Comparison of ENCODE assay signal across 8 cellular contexts in the genomic region with DNA sequence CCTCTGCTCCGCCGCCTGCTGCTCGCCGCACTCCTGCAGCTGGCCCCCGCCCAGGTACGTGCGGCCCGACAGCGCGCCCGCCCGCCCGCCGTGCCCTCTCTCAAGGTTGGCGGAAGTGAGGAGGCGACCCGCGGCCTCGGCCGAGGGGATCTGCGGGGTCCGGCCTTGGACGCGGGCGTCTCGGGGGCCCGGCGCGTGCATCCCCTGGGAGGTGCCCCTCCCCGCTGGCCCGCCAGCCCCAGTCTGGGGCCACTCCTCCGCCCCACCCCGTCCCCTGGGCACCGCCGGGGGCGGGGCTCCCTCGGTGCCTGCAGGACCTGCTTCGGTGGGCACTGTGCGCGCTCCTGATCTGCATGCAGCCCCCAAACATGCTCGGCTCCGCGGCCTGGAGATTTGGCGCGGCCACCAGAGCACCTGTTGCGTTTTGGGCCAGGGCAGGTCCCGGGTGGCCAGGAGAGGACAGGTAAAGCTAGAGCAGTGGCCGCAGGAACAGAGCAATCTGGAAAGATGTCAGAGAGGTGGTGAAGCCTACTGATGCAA. TPM values are rescaled to one million over a fixed set of nuclear protein-coding genes. Genes with fewer than 3 reads are reported as not detected.
A peak's percentile ranks its signal among the peaks of the same experiment; 100 is the strongest.
DNase-seq lines count a peak whose midpoint lies in the region; ATAC-seq and TF ChIP-seq lines count a peak whose summit lies in the region.

No MANE protein-coding gene starts in this region.

- peak overlapping the region in 1 of 3 experiments; percentile 82; a peak in 1 of 7 replicates for H3K27ac Mint-ChIP-seq in H9
- peak overlapping the region; percentile 75 for H3K27ac Mint-ChIP-seq in activated naive CD8-positive, alpha-beta T cell treated with anti-CD3 and anti-CD28 coated beads for 36 hours

- no peak for TF ChIP-seq CTCF in H9 (conservative IDR thresholded peaks at IDR 0.05)

- no peak overlapping the region for H3K56ac ChIP-seq in H9 (ENCODE audit: insufficient read length, low read depth, low read length)

- H3K4me1 Mint-ChIP-seq in H9: peaks cover 16 to 24% of the 10 kb centered on the region in 2 experiments
- peaks cover 29% of the 10 kb centered on the region for H3K4me1 Mint-ChIP-seq in activated naive CD8-positive, alpha-beta T cell treated with anti-CD3 and anti-CD28 coated beads for 36 hours

- H3K27me3 Mint-ChIP-seq in H9 (ENCODE audit: low read depth): peaks cover 20% of the 10 kb centered on the region
- H3K27me3 Mint-ChIP-seq in activated naive CD8-positive, alpha-beta T cell treated with anti-CD3 and anti-CD28 coated beads for 36 hours: no peaks in the 10 kb centered on the region

- no peak overlapping the region for H3T11ph ChIP-seq in H9 (ENCODE audit: low read length)

- H4K20me1 ChIP-seq in H9 (ENCODE audit: control insufficient read depth, insufficient read depth, insufficient read length): no peaks in the 10 kb centered on the region

- H3K9me3 ChIP-seq in H9 (ENCODE audit: control insufficient read depth, low read depth, low read length): no peaks in the 10 kb centered on the region
- no peaks in the 10 kb centered on the region for H3K9me3 ChIP-seq in skeletal muscle satellite cell (replicated peaks; ENCODE audit: low read length)

- peaks cover 13% of the 10 kb centered on the region for H3K36me3 ChIP-seq in skeletal muscle satellite cell (ENCODE audit: insufficient read depth, low read length)

- DNase-seq in CD1c-positive myeloid dendritic cell (ENCODE audit: extremely low spot score): peak; percentile 56
- DNase-seq in H9: no peak
- DNase-seq in RKO (ENCODE audit: low spot score): peak; percentile 51
- peak; percentile 68 for DNase-seq in activated naive CD8-positive, alpha-beta T cell treated with anti-CD3 and anti-CD28 coated beads for 36 hours
- DNase-seq in hepatic stellate cell (ENCODE audit: low spot score): peak; percentile 51
- DNase-seq in OCI-M2 (lab: John Stamatoyannopoulos, UW; ENCODE audit: unreplicated experiment): no peak

- ATAC-seq in HG03139 (IDR thresholded peaks at IDR 0.05; ENCODE audit: unreplicated experiment): no peak

- H2AK5ac ChIP-seq in H9 (ENCODE audit: insufficient read length, low read length): no peak overlapping the region

- H3K9ac ChIP-seq in H9 (ENCODE audit: extremely low read depth, insufficient read length, low read length): no peak overlapping the region
- peak overlapping the region; percentile 62 for H3K9ac ChIP-seq in skeletal muscle satellite cell (ENCODE audit: low read depth, low read length)

- no peak overlapping the region for H4K91ac ChIP-seq in H9 (ENCODE audit: insufficient read length, low read depth, low read length)

- H2BK12ac ChIP-seq in H9 (ENCODE audit: insufficient read length, low read depth, low read length): no peak overlapping the region

- H3K9me3 Mint-ChIP-seq in H9: no peaks in the 10 kb centered on the region
- no peaks in the 10 kb centered on the region for H3K9me3 Mint-ChIP-seq in activated naive CD8-positive, alpha-beta T cell treated with anti-CD3 and anti-CD28 coated beads for 36 hours

- H3K4me1 ChIP-seq in H9 (ENCODE audit: insufficient read depth, low read length) (no peaks in the 10 kb centered on the region), skeletal muscle satellite cell (ENCODE audit: control insufficient read depth, insufficient read depth, low read length) (peaks cover 25% of the 10 kb centered on the region)

- H3K4ac ChIP-seq in H9 (ENCODE audit: low read depth, low read length): no peak overlapping the region

- peaks cover 20% of the 10 kb centered on the region for H3K23me2 ChIP-seq in H9 (ENCODE audit: insufficient read length, low read depth, low read length, poor library complexity, severe bottlenecking)

- H3K79me1 ChIP-seq in H9 (ENCODE audit: insufficient read depth, low read depth, low read length, poor library complexity, severe bottlenecking): no peaks in the 10 kb centered on the region

- H4K5ac ChIP-seq in H9 (ENCODE audit: insufficient read length, low read depth, low read length): no peak overlapping the region

- H3K4me2 ChIP-seq in H9 (ENCODE audit: insufficient read depth, insufficient read length, low read length) (peak overlapping the region; percentile 42), skeletal muscle satellite cell (ENCODE audit: low read length) (peak overlapping the region; percentile 95)

- no peaks in the 10 kb centered on the region; the same call in 1 of the 2 replicates for H3K27me3 ChIP-seq in H9 (ENCODE audit: insufficient read depth, low read length)
- H3K27me3 ChIP-seq in skeletal muscle satellite cell (ENCODE audit: control insufficient read depth, insufficient read depth, low read length): no peaks in the 10 kb centered on the region

- H3K23ac ChIP-seq in H9 (ENCODE audit: insufficient read length, low read depth, low read length): no peak overlapping the region

- peaks cover 4 to 26% (median 13%) of the 10 kb centered on the region in 3 experiments; a peak in 6 of 7 replicates for H3K36me3 Mint-ChIP-seq in H9 (ENCODE audit: insufficient read depth in 1 of 3, low read depth in 3 of 3)
- peaks cover 3% of the 10 kb centered on the region for H3K36me3 Mint-ChIP-seq in activated naive CD8-positive, alpha-beta T cell treated with anti-CD3 and anti-CD28 coated beads for 36 hours

- H2BK5ac ChIP-seq in H9 (ENCODE audit: insufficient read length, low read length): no peak overlapping the region

- no peak overlapping the region for H3K27ac ChIP-seq in H9 (ENCODE audit: insufficient read length, low read depth, low read length)

- peak overlapping the region; percentile 85 for H3K4me3 ChIP-seq in skeletal muscle satellite cell (ENCODE audit: low read length)

- H2BK15ac ChIP-seq in H9 (ENCODE audit: low read depth, low read length): no peak overlapping the region

- WGBS in H9 (ENCODE audit: extremely low coverage, insufficient read length, low lambda C conversion rate): no CpG with 5 or more reads among the region's 48 CpGs

- no peaks in the 10 kb centered on the region for H3K79me2 ChIP-seq in H9 (ENCODE audit: insufficient read depth, low read length)

- peak overlapping the region; percentile 81 to 85 for H3K4me3 Mint-ChIP-seq in H9
- peak overlapping the region; percentile 91 for H3K4me3 Mint-ChIP-seq in activated naive CD8-positive, alpha-beta T cell treated with anti-CD3 and anti-CD28 coated beads for 36 hours

- no peak overlapping the region for H2BK120ac ChIP-seq in H9 (ENCODE audit: low read depth, low read length, poor library complexity, severe bottlenecking)

- no peak overlapping the region for H4K8ac ChIP-seq in H9 (replicated peaks; ENCODE audit: insufficient read length, low read depth, low read length)

- no peak overlapping the region for H3K14ac ChIP-seq in H9 (ENCODE audit: insufficient read depth, low read length)

- no peak overlapping the region for H2BK20ac ChIP-seq in H9 (ENCODE audit: low read depth, low read length, poor library complexity, severe bottlenecking)

- H3K18ac ChIP-seq in H9 (ENCODE audit: insufficient read length, low read depth, low read length): no peak overlapping the region

- H2AFZ ChIP-seq in H9 (ENCODE audit: low read length): no peak overlapping the region

RNA-seq across cellular contexts. Expression of gene VEGFB, which starts 0.5 kb away (rescaled TPM):
- total RNA-seq in H9 (2021): 57.1 and 57.7 TPM in 2 replicates
- total RNA-seq in activated naive CD8-positive, alpha-beta T cell treated with anti-CD3 and anti-CD28 coated beads for 36 hours: 10 to 100 TPM; 84.7 to 85.8 TPM
- total RNA-seq in skeletal muscle satellite cell (2012; rRNA removed): 20.3 and 30.1 TPM in 2 replicates

RNA-seq across cellular contexts. Expression of gene DNAJC4, which starts 4.6 kb away (rescaled TPM):
- 21.0 and 24.2 TPM in 2 replicates for total RNA-seq in H9 (2021)
- total RNA-seq in activated naive CD8-positive, alpha-beta T cell treated with anti-CD3 and anti-CD28 coated beads for 36 hours: 10 to 100 TPM; 16.5 to 17.7 TPM
- 7.9 and 9.4 TPM in 2 replicates for total RNA-seq in skeletal muscle satellite cell (2012; rRNA removed)

RNA-seq across cellular contexts. Expression of gene FKBP2, which starts 6.0 kb away (rescaled TPM):
- total RNA-seq in H9 (2021): 36.5 and 41.0 TPM in 2 replicates
- total RNA-seq in activated naive CD8-positive, alpha-beta T cell treated with anti-CD3 and anti-CD28 coated beads for 36 hours: 10 to 100 TPM; 21.9 to 22.8 TPM
- 31.0 and 47.1 TPM in 2 replicates for total RNA-seq in skeletal muscle satellite cell (2012; rRNA removed)

RNA-seq across cellular contexts. Expression of gene NUDT22, which starts 8.8 kb away (rescaled TPM):
- 39.6 and 45.8 TPM in 2 replicates for total RNA-seq in H9 (2021)
- total RNA-seq in activated naive CD8-positive, alpha-beta T cell treated with anti-CD3 and anti-CD28 coated beads for 36 hours: 10 to 100 TPM; 58.4 to 69.6 TPM
- 71.0 and 82.1 TPM in 2 replicates for total RNA-seq in skeletal muscle satellite cell (2012; rRNA removed)

RNA-seq across cellular contexts. Expression of gene TRPT1, which starts 8.9 kb away (rescaled TPM):
- 31.5 and 33.6 TPM in 2 replicates for total RNA-seq in H9 (2021)
- total RNA-seq in activated naive CD8-positive, alpha-beta T cell treated with anti-CD3 and anti-CD28 coated beads for 36 hours: 10 to 100 TPM; 24.1 to 24.4 TPM
- total RNA-seq in skeletal muscle satellite cell (2012; rRNA removed): 27.1 and 29.9 TPM in 2 replicates

Comparison
In these comparisons a context has a peak if more than half of its experiments do, and no peak if none do; other contexts are left out.
1. DNase-seq: peak in CD1c-positive myeloid dendritic cell (single experiment), RKO (single experiment), activated naive CD8-positive, alpha-beta T cell treated with anti-CD3 and anti-CD28 coated beads for 36 hours (single experiment) and hepatic stellate cell (single experiment); none in H9 (single experiment) and OCI-M2 (single experiment).